16 cellular contexts compared by ENCODE assay signal in genomic region chr1:13948851-13949490, GRCh38.
DNase-seq lines count a peak whose midpoint lies in the region; ATAC-seq and TF ChIP-seq lines count a peak whose summit lies in the region.
"Had no signal": no experiment of that assay in that cellular context is flagged by ENCODE, and none has a peak within 500 bp of the region (broad histone marks: within the 10 kb centered on the region; RNA-seq: fewer than 3 reads in every experiment).

No MANE protein-coding gene starts in this region.

- no peak for TF ChIP-seq CTCF in lung (IDR thresholded peaks at IDR 0.05; ENCODE audit: control extremely low read depth, extremely low read depth)
- no peak for TF ChIP-seq CTCF in GM13977 (IDR thresholded peaks at IDR 0.05; ENCODE audit: extremely low read depth, insufficient read depth, missing control alignments)
- TF ChIP-seq CTCF in BE2C (IDR thresholded peaks at IDR 0.05; ENCODE audit: low read depth, low read length): no peak

- no peaks in the 10 kb centered on the region for H3K27me3 ChIP-seq in lung (ENCODE audit: control insufficient read depth, insufficient read depth)
- H3K27me3 ChIP-seq in BE2C: no peaks in the 10 kb centered on the region

- peaks cover 0 to 4% of the 10 kb centered on the region in 2 donors for H3K9me3 ChIP-seq in lung (ENCODE audit: control insufficient read depth in 2 of 2, insufficient read depth in 1 of 2, low read length in 1 of 2)
- H3K9me3 ChIP-seq in BE2C: no peaks in the 10 kb centered on the region

- ATAC-seq in lung (ENCODE audit: insufficient read depth, low FRiP score) (peak; percentile 19), HG02571 (IDR thresholded peaks at IDR 0.05; ENCODE audit: unreplicated experiment) (no peak)
- ATAC-seq: activated T-helper 17 cell treated with anti-CD3 and anti-CD28 coated beads, Interleukin-2, amount 50 U/mL, for 72 hours had no signal

- in situ Hi-C loops in GM13977 (cut with MboI; ENCODE audit: low pct_unique_long_range_greater_than_20kb, low sequenced_read_pairs, unreplicated experiment): no loop called here

- no peak overlapping the region for H3K4me3 ChIP-seq in lung
- no peak overlapping the region for H3K4me3 ChIP-seq in BE2C (ENCODE audit: low read depth, low read length)

- no peaks in the 10 kb centered on the region for H3K4me1 ChIP-seq in lung (ENCODE audit: control insufficient read depth in 2 of 2, insufficient read depth in 2 of 2, low read length in 2 of 2)
- no peaks in the 10 kb centered on the region for H3K4me1 ChIP-seq in BE2C

- H3K36me3 ChIP-seq in lung (ENCODE audit: control insufficient read depth in 2 of 2, insufficient read depth in 2 of 2, low read length in 2 of 2) (no peaks in the 10 kb centered on the region), BE2C (no peaks in the 10 kb centered on the region)

- 69 to 80% methylated on average over 7 of the region's 7 CpGs for WGBS in lung, 2 donors

- DNase-seq in LHCN-M2 (ENCODE audit: low read depth): peak; percentile 1
- DNase-seq in fibroblast of gingiva (ENCODE audit: low read depth): peak; percentile 96
- no peak for DNase-seq in lung (ENCODE audit: low spot score)
- DNase-seq in stromal cell of bone marrow (ENCODE audit: low read depth): peak; percentile 60
- no peak for DNase-seq in GM13977 (ENCODE audit: low spot score)
- DNase-seq in GM19238 (ENCODE audit: insufficient read length, low spot score): no peak
- no peak for DNase-seq in BE2C
- DNase-seq: activated CD4-positive, alpha-beta T cell treated with anti-CD3 and anti-CD28 coated beads, Interleukin-2, amount 50 U/mL, for 48 hours; AML-193; effector memory CD4-positive, alpha-beta T cell; islet precursor cell; NCI-H1105 treated with DMSO at 0.1 percent for 48 hours; NCI-H446; stimulated activated CD4-positive, alpha-beta T cell treated with anti-CD3 and anti-CD28 coated beads, Interleukin-4, amount 100 ng/mL, for 24 hours had no signal

- H3K27ac ChIP-seq in lung (ENCODE audit: low read depth in 1 of 2, low read length in 1 of 2): peak overlapping the region in 1 of 2 donors; percentile 27

Comparison
In these comparisons a context has a peak if more than half of its experiments do, and no peak if none do; other contexts are left out.
1. DNase-seq: peak in LHCN-M2 (single experiment), fibroblast of gingiva (single experiment) and stromal cell of bone marrow (single experiment); none in lung (single experiment), GM13977 (single experiment), GM19238 (single experiment) and BE2C (single experiment).